Comparison of ENCODE assay signal across 10 cellular contexts in genomic region chr3:71658131-71658530, GRCh38.
DNase-seq lines count a peak whose midpoint lies in the region; ATAC-seq and TF ChIP-seq lines count a peak whose summit lies in the region.
"Had no signal": no experiment of that assay in that cellular context is flagged by ENCODE, and none has a peak within 500 bp of the region (broad histone marks: within the 10 kb centered on the region; RNA-seq: fewer than 3 reads in every experiment).

No MANE protein-coding gene starts in this region.

- peak; percentile 87 for DNase-seq in HT1080 (ENCODE audit: low read depth)
- peak; percentile 6 for DNase-seq in SK-MEL-5 (ENCODE audit: low read depth, low spot score)
- DNase-seq in glomerular visceral epithelial cell (ENCODE audit: extremely low spot score), result peak; percentile 37
- DNase-seq in retinal pigment epithelial cell (ENCODE audit: low read depth), result peak; percentile 69
- no peak for DNase-seq in SK-N-DZ (ENCODE audit: low spot score)
- DNase-seq in mesothelial cell of epicardium (ENCODE audit: low spot score in 2 of 2, unreplicated experiment in 2 of 2), result no peak
- DNase-seq: foreskin fibroblast, NCI-H1048 had no signal

- H3K4me3 ChIP-seq in retinal pigment epithelial cell (ENCODE audit: low read length), result no peak overlapping the region

- TF ChIP-seq CTCF in retinal pigment epithelial cell (conservative IDR thresholded peaks at IDR 0.05; ENCODE audit: low read depth, low read length), result no peak
- no peak for TF ChIP-seq CTCF in mesothelial cell of epicardium (IDR thresholded peaks at IDR 0.05; ENCODE audit: unreplicated experiment)

- H3K27me3 Mint-ChIP-seq in mesothelial cell of epicardium (ENCODE audit: low read depth), result no peaks in the 10 kb centered on the region

- ATAC-seq in HG02973 (IDR thresholded peaks at IDR 0.05; ENCODE audit: unreplicated experiment) (no peak), GM21786 (IDR thresholded peaks at IDR 0.05; ENCODE audit: unreplicated experiment) (no peak)

- in situ Hi-C loops in SK-MEL-5 (cut with HindIII; ENCODE audit: low pct_unique_long_range_greater_than_20kb, low sequenced_read_pairs), result no loop called here

- H3K4me3 Mint-ChIP-seq in mesothelial cell of epicardium, result no peak overlapping the region

- H3K36me3 Mint-ChIP-seq in mesothelial cell of epicardium, result no peaks in the 10 kb centered on the region

- H3K9me3 Mint-ChIP-seq in mesothelial cell of epicardium, result no peaks in the 10 kb centered on the region

- H3K27ac Mint-ChIP-seq in mesothelial cell of epicardium, result no peak overlapping the region

- peaks cover 16% of the 10 kb centered on the region for H3K4me1 Mint-ChIP-seq in mesothelial cell of epicardium

Comparison
In these comparisons a context has a peak if more than half of its experiments do, and no peak if none do; other contexts are left out.
1. DNase-seq: peak in HT1080 (single experiment), SK-MEL-5 (single experiment), glomerular visceral epithelial cell (single experiment) and retinal pigment epithelial cell (single experiment); none in SK-N-DZ (single experiment) and mesothelial cell of epicardium (0 of 2).